ENCODE assay signal across 37 cellular contexts in genomic region chr15:40988157-40988556, GRCh38. TPM values are rescaled to one million over a fixed set of nuclear protein-coding genes. Genes with fewer than 3 reads are reported as not detected.
DNase-seq lines count a peak whose midpoint lies in the region; ATAC-seq, FAIRE-seq and TF ChIP-seq lines count a peak whose summit lies in the region.
"Had no signal": no experiment of that assay in that cellular context is flagged by ENCODE, and none has a peak within 500 bp of the region (broad histone marks: within the 10 kb centered on the region; RNA-seq: fewer than 3 reads in every experiment).

No MANE protein-coding gene starts in this region.

- no peak for DNase-seq in HepG2 (ENCODE audit: low spot score)
- DNase-seq in right lobe of liver = no peak
- no peak for DNase-seq in A549 (ENCODE audit: low read depth in 1 of 2, low spot score in 1 of 2)
- no peak for DNase-seq in IMR-90
- DNase-seq in K562 (ENCODE audit: extremely low read depth in 1 of 4, low spot score in 3 of 4) = no peak
- no peak for DNase-seq in nucleus accumbens (lab: John Stamatoyannopoulos, UW)
- no peak for DNase-seq in H7
- DNase-seq: 8988T; ACHN; AML-193; BE2C; C1 segment of cervical spinal cord; Caco-2; Calu3; CD4-positive, alpha-beta memory T cell; CD4-positive, alpha-beta T cell; CD4-positive, CD25-positive, alpha-beta regulatory T cell; CD8-positive, alpha-beta memory T cell; CD8-positive, alpha-beta T cell; COR-L47; DMS 273 treated with DMSO at 0.1 percent for 48 hours; DMS153; DMS53; DMS79; DMS79 treated with DMSO at 0.1 percent for 48 hours; DND-41; EL had no signal

- H3K27me3 ChIP-seq in HepG2 (ENCODE audit: control insufficient read depth in 1 of 2, insufficient read depth in 2 of 2, low read length in 2 of 2) (no peaks in the 10 kb centered on the region), right lobe of liver (no peaks in the 10 kb centered on the region), IMR-90 (ENCODE audit: control insufficient read depth, insufficient read depth, low read length) (no peaks in the 10 kb centered on the region), K562 (ENCODE audit: control insufficient read depth in 2 of 2, insufficient read depth in 2 of 2, low read length in 2 of 2) (no peaks in the 10 kb centered on the region), H7 (ENCODE audit: control insufficient read depth, insufficient read depth, low read length) (no peaks in the 10 kb centered on the region)
- H3K27me3 ChIP-seq: BE2C; BLaER1; BLaER1 treated with 17β-estradiol and CSF1 and Interleukin-3, amounts not matched to agents 10 nM and 100 nM had no signal

- peak overlapping the region; percentile 53; the same call in 1 of the 2 replicates for H3K4ac ChIP-seq in IMR-90 (ENCODE audit: low read depth, low read length)

- H4K91ac ChIP-seq in IMR-90 (ENCODE audit: insufficient read depth, low read depth, low read length) = no peak overlapping the region; the same call in 1 of the 2 replicates

- no peak overlapping the region for H4K5ac ChIP-seq in IMR-90 (ENCODE audit: low read depth, low read length)

- H2AK9ac ChIP-seq in IMR-90 (replicated peaks; ENCODE audit: low read depth, low read length, poor library complexity) = no peak overlapping the region

- H2AFZ ChIP-seq in HepG2 (ENCODE audit: low read length) (no peak overlapping the region), IMR-90 (replicated peaks; ENCODE audit: low read length, poor library complexity) (no peak overlapping the region), K562 (ENCODE audit: low read depth, low read length) (no peak overlapping the region)

- H3K9me3 ChIP-seq in HepG2 (ENCODE audit: low read length) = no peaks in the 10 kb centered on the region
- no peaks in the 10 kb centered on the region for H3K9me3 ChIP-seq in right lobe of liver
- no peaks in the 10 kb centered on the region for H3K9me3 ChIP-seq in A549
- no peaks in the 10 kb centered on the region for H3K9me3 ChIP-seq in IMR-90 (ENCODE audit: control insufficient read depth, insufficient read depth, low read length)
- no peaks in the 10 kb centered on the region for H3K9me3 ChIP-seq in K562 (replicated peaks; ENCODE audit: control insufficient read depth, insufficient read depth, low read depth, low read length)
- H3K9me3 ChIP-seq: BE2C; BLaER1; BLaER1 treated with 17β-estradiol and CSF1 and Interleukin-3, amounts not matched to agents 10 nM and 100 nM; Caco-2 had no signal

- H2BK5ac ChIP-seq in IMR-90 (ENCODE audit: low read depth, low read length, poor library complexity, severe bottlenecking) = peak overlapping the region; percentile 21

- no peak for TF ChIP-seq CTCF in HepG2 (CRISPR knock-in tag; IDR thresholded peaks at IDR 0.05)
- TF ChIP-seq CTCF in right lobe of liver (IDR thresholded peaks at IDR 0.05) = no peak
- TF ChIP-seq CTCF in A549 (IDR thresholded peaks at IDR 0.05) = no peak
- TF ChIP-seq CTCF in IMR-90 (conservative IDR thresholded peaks at IDR 0.05; ENCODE audit: low read depth, low read length) = no peak
- TF ChIP-seq CTCF in K562 (IDR thresholded peaks at IDR 0.05 in 2 of 3, conservative IDR thresholded peaks at IDR 0.05 in 1 of 3; ENCODE audit: insufficient read depth in 2 of 3, low read depth in 1 of 3, low read length in 3 of 3) = no peak

- FAIRE-seq in HepG2 (lab: Jason Lieb, UNC) (no peak), A549 (lab: Jason Lieb, UNC) (no peak), K562 (lab: Jason Lieb, UNC) (no peak)
- FAIRE-seq: A204.1, D721Med had no signal

- in situ Hi-C loops in HepG2 (cut with HindIII; ENCODE audit: extremely low pct_ligation_motif_present, low pct_unique_long_range_greater_than_20kb) = no loop called here
- in situ Hi-C loops in IMR-90 (cut with MboI; ENCODE audit: low sequenced_read_pairs) = no loop called here
- in situ Hi-C loops in K562 (cut with MboI) = no loop called here

- intact Hi-C loops in HepG2 (cut with micrococcal nuclease; ENCODE audit: unreplicated experiment) = no loop called here
- intact Hi-C loops in right lobe of liver (cut with DNase I) = no loop called here
- intact Hi-C loops in IMR-90 (cut with micrococcal nuclease) = no loop called here
- intact Hi-C loops in K562 (cut with micrococcal nuclease) = no loop called here

- H2BK120ac ChIP-seq in IMR-90 (ENCODE audit: low read depth, low read length) = peak overlapping the region; percentile 44; the same call in 1 of the 2 replicates

- no peak for TF ChIP-seq RAD21 in HepG2 (CRISPR knock-in tag; IDR thresholded peaks at IDR 0.05)
- no peak for TF ChIP-seq RAD21 in A549 (conservative IDR thresholded peaks at IDR 0.05 in 1 of 2, IDR thresholded peaks at IDR 0.05 in 1 of 2)
- TF ChIP-seq RAD21 in IMR-90 (IDR thresholded peaks at IDR 0.05; ENCODE audit: low read length) = no peak
- no peak for TF ChIP-seq RAD21 in K562 (CRISPR knock-in tag; conservative IDR thresholded peaks at IDR 0.05 in 1 of 2, IDR thresholded peaks at IDR 0.05 in 1 of 2)

- H3K9ac ChIP-seq in HepG2 (ENCODE audit: insufficient read depth, low read depth, low read length) (no peak overlapping the region), IMR-90 (ENCODE audit: low read depth, low read length) (no peak overlapping the region), K562 (ENCODE audit: insufficient read depth in 1 of 2, low read depth in 2 of 2, low read length in 2 of 2) (no peak overlapping the region)
- H3K9ac ChIP-seq: BLaER1; BLaER1 treated with 17β-estradiol and CSF1 and Interleukin-3, amounts not matched to agents 10 nM and 100 nM had no signal

- no peaks in the 10 kb centered on the region for H3K79me2 ChIP-seq in HepG2 (ENCODE audit: insufficient read depth, low read length)
- no peaks in the 10 kb centered on the region for H3K79me2 ChIP-seq in K562 (ENCODE audit: control insufficient read depth, insufficient read depth, low read length)

- peaks cover 33 to 74% of the 10 kb centered on the region in 2 experiments; a peak in 3 of 4 replicates for H3K79me1 ChIP-seq in IMR-90 (ENCODE audit: low read depth in 1 of 2, low read length in 2 of 2)

- no peak overlapping the region for H3K56ac ChIP-seq in IMR-90 (ENCODE audit: extremely low read depth, insufficient read depth, low read length)

- POLR2A ChIA-PET in HepG2 (lab: Yijun Ruan, JAX) = no interaction called here
- POLR2A ChIA-PET in A549 (lab: Yijun Ruan, JAX) = no interaction called here
- POLR2A ChIA-PET in IMR-90 (lab: Charles Lee; ENCODE audit: unreplicated experiment) = no interaction called here
- POLR2A ChIA-PET in K562 (lab: Yijun Ruan, JAX) = no interaction called here

- dilution Hi-C loops in IMR-90 (cut with HindIII; ENCODE audit: low sequenced_read_pairs, unreplicated experiment) = no loop called here

- TF ChIP-seq POLR2A in HepG2 (IDR thresholded peaks at IDR 0.05; ENCODE audit: insufficient read depth in 1 of 2, low read depth in 2 of 2, low read length in 2 of 2) (no peak), right lobe of liver (IDR thresholded peaks at IDR 0.05) (no peak), A549 (IDR thresholded peaks at IDR 0.05; ENCODE audit: low read length) (no peak), IMR-90 (IDR thresholded peaks at IDR 0.05; ENCODE audit: low read depth, low read length) (no peak), K562 (conservative IDR thresholded peaks at IDR 0.05) (no peak)

- peaks cover 11% of the 10 kb centered on the region for H3K9me1 ChIP-seq in IMR-90 (ENCODE audit: insufficient read depth, low read length)
- no peaks in the 10 kb centered on the region for H3K9me1 ChIP-seq in K562 (ENCODE audit: control insufficient read depth, insufficient read depth, low read length)

- TF ChIP-seq EP300 in HepG2 (IDR thresholded peaks at IDR 0.05; ENCODE audit: low read depth in 2 of 2, low read length in 2 of 2) (no peak), HepG2 (CRISPR knock-in tag; IDR thresholded peaks at IDR 0.05; ENCODE audit: borderline replicate concordance) (no peak), A549 (IDR thresholded peaks at IDR 0.05) (no peak), K562 (IDR thresholded peaks at IDR 0.05; ENCODE audit: low read length) (no peak)

- no TSS peak for BruUV-seq in HepG2 (replicated peaks; lab: Mats Ljungman, UMichigan)
- no TSS peak for BruUV-seq in IMR-90 (replicated peaks; lab: Mats Ljungman, UMichigan)
- no TSS peak for BruUV-seq in K562 (replicated peaks; lab: Mats Ljungman, UMichigan)

- H3K23ac ChIP-seq in IMR-90 (ENCODE audit: low read depth, low read length) = no peak overlapping the region

- H3K18ac ChIP-seq in IMR-90 (ENCODE audit: low read depth, low read length) = no peak overlapping the region

- peak overlapping the region; percentile 53; the same call in 1 of the 3 replicates for H2BK15ac ChIP-seq in IMR-90 (ENCODE audit: low read depth, low read length)

- no peaks in the 10 kb centered on the region for H4K20me1 ChIP-seq in HepG2 (ENCODE audit: insufficient read depth, low read length)
- no peaks in the 10 kb centered on the region; the same call in 1 of the 2 replicates for H4K20me1 ChIP-seq in IMR-90 (ENCODE audit: insufficient read depth, low read length)
- no peaks in the 10 kb centered on the region; the same call in 1 of the 2 replicates for H4K20me1 ChIP-seq in K562 (replicated peaks; ENCODE audit: control insufficient read depth, insufficient read depth, low read length)
- H4K20me1 ChIP-seq: BLaER1 had no signal

- H3K4me1 ChIP-seq in HepG2 (ENCODE audit: insufficient read depth, low read length) (no peaks in the 10 kb centered on the region), right lobe of liver (no peaks in the 10 kb centered on the region), A549 (no peaks in the 10 kb centered on the region), IMR-90 (ENCODE audit: control insufficient read depth, insufficient read depth, low read length) (peaks cover 35% of the 10 kb centered on the region), K562 (replicated peaks in 1 of 2; ENCODE audit: control insufficient read depth in 2 of 2, insufficient read depth in 2 of 2, low read length in 2 of 2) (no peaks in the 10 kb centered on the region)
- H3K4me1 ChIP-seq: BE2C, BLaER1, Caco-2 had no signal

- H3K4me3 ChIP-seq in HepG2 (replicated peaks in 1 of 3; ENCODE audit: insufficient read depth in 1 of 3, low read depth in 2 of 3, low read length in 3 of 3) = no peak overlapping the region
- no peak overlapping the region for H3K4me3 ChIP-seq in right lobe of liver
- H3K4me3 ChIP-seq in A549 = no peak overlapping the region
- H3K4me3 ChIP-seq in IMR-90 (ENCODE audit: insufficient read depth, low read depth, low read length) = no peak overlapping the region
- H3K4me3 ChIP-seq in K562 = no peak overlapping the region
- H3K4me3 ChIP-seq in H7 (ENCODE audit: insufficient read depth, low read depth, low read length) = no peak overlapping the region
- H3K4me3 ChIP-seq: BLaER1; BLaER1 treated with 17β-estradiol and CSF1 and Interleukin-3, amounts not matched to agents 10 nM and 100 nM had no signal

- peaks cover 30 to 61% of the 10 kb centered on the region in 2 experiments for H3K36me3 ChIP-seq in HepG2 (replicated peaks in 1 of 2; ENCODE audit: control insufficient read depth in 1 of 2, insufficient read depth in 2 of 2, low read length in 2 of 2)
- H3K36me3 ChIP-seq in right lobe of liver = peaks cover 10 to 46% (median 33%) of the 10 kb centered on the region in 4 donors
- peaks cover 27% of the 10 kb centered on the region for H3K36me3 ChIP-seq in IMR-90 (ENCODE audit: control insufficient read depth, insufficient read depth, low read length)
- peaks cover 86% of the 10 kb centered on the region for H3K36me3 ChIP-seq in K562 (ENCODE audit: control insufficient read depth, insufficient read depth, low read length)
- peaks cover 26% of the 10 kb centered on the region for H3K36me3 ChIP-seq in H7 (replicated peaks; ENCODE audit: control insufficient read depth, insufficient read depth, low read length)

- WGBS in HepG2 (ENCODE audit: low lambda C conversion rate) = 97% methylated on average over 4 of the region's 4 CpGs
- 98% methylated on average over 3 of the region's 4 CpGs for WGBS in right lobe of liver (ENCODE audit: insufficient coverage, low coverage, low lambda C conversion rate, missing lambda C conversion rate)
- WGBS in A549 (ENCODE audit: missing lambda C conversion rate) = 89% methylated on average over 4 of the region's 4 CpGs
- WGBS in IMR-90 (ENCODE audit: extremely low coverage in 2 of 2, insufficient read length in 1 of 2), 2 experiments = no CpG with 5 or more reads among the region's 4 CpGs
- WGBS in K562 (ENCODE audit: insufficient coverage, low coverage, missing lambda C conversion rate) = 88% methylated on average over 4 of the region's 4 CpGs

- 0 out of 2 replicates have a peak overlapping the region, but pooled peaks have one; percentile 50 for H2BK20ac ChIP-seq in IMR-90 (ENCODE audit: low read depth, low read length)

- H3K4me2 ChIP-seq in HepG2 (ENCODE audit: low read depth, low read length) (no peak overlapping the region), A549 (no peak overlapping the region), IMR-90 (ENCODE audit: low read depth, low read length) (no peak overlapping the region), K562 (ENCODE audit: insufficient read depth, low read length) (no peak overlapping the region)
- H3K4me2 ChIP-seq: BLaER1; BLaER1 treated with 17β-estradiol and CSF1 and Interleukin-3, amounts not matched to agents 10 nM and 100 nM had no signal

- no peak overlapping the region for H3K27ac ChIP-seq in HepG2 (ENCODE audit: extremely low read length, insufficient read depth, low read length)
- no peak overlapping the region for H3K27ac ChIP-seq in right lobe of liver
- no peak overlapping the region for H3K27ac ChIP-seq in A549
- H3K27ac ChIP-seq in IMR-90 (ENCODE audit: insufficient read depth, low read length) = no peak overlapping the region
- no peak overlapping the region for H3K27ac ChIP-seq in K562 (ENCODE audit: extremely low read depth, low read depth, low read length)
- H3K27ac ChIP-seq: 22Rv1; BLaER1; BLaER1 treated with 17β-estradiol and CSF1 and Interleukin-3, amounts not matched to agents 10 nM and 100 nM; C4-2B had no signal

- ATAC-seq in HepG2 = no peak
- no peak for ATAC-seq in right lobe of liver
- no peak for ATAC-seq in A549
- ATAC-seq in IMR-90 (ENCODE audit: low read depth) = no peak
- no peak for ATAC-seq in K562
- ATAC-seq in HG02938 (IDR thresholded peaks at IDR 0.05; ENCODE audit: unreplicated experiment) = no peak
- ATAC-seq: CD8-positive, alpha-beta T cell had no signal

- no peak overlapping the region for H3K14ac ChIP-seq in IMR-90 (replicated peaks; ENCODE audit: low read depth, low read length)

- H2AK5ac ChIP-seq in IMR-90 (ENCODE audit: low read depth, low read length) = peak overlapping the region; percentile 75; the same call in 1 of the 2 replicates

- peak overlapping the region in 1 of 2 experiments; percentile 25; a peak in 1 of 4 replicates for H4K8ac ChIP-seq in IMR-90 (ENCODE audit: low read depth in 2 of 2, low read length in 2 of 2)

- CTCF ChIA-PET in HepG2 (lab: Yijun Ruan, JAX; ENCODE audit: low intra/inter-chr PET ratio, low total read pairs) = no interaction called here
- CTCF ChIA-PET in A549 (lab: Yijun Ruan, JAX) = interaction anchor here (1.7 kb wide), 1 partner anchor 84 kb away, joined by 5 read pairs; no protein-coding TSS in a partner anchor
- CTCF ChIA-PET in IMR-90 (lab: Yijun Ruan, JAX) = no interaction called here
- CTCF ChIA-PET in K562 (lab: Yijun Ruan, JAX; ENCODE audit: low intra/inter-chr PET ratio) = no interaction called here

RNA-seq across cellular contexts. Expression of gene CHAC1, which starts 34.9 kb away (rescaled TPM):
- total RNA-seq in HepG2 (2016; rRNA removed; fragmentation: Illumina TruSeq; extraction: Trizol) (not detected in 2 replicates), right lobe of liver (10 to 100 TPM in 2 of 6 experiments, 1 to 10 TPM in 1, under 1 TPM in 3; 0.22 to 11.6 (median 0.97) TPM), IMR-90 (2012; rRNA removed) (41.9 and 51.3 TPM in 2 replicates), K562 (2014; rRNA removed) (33.2 and 36.8 TPM in 2 replicates), K562 (2014; rRNA removed; fragmentation: Illumina TruSeq; extraction: Trizol) (6.3 and 7.5 TPM in 2 replicates), K562 (2015; rRNA removed; fragmentation: Illumina TruSeq; extraction: Trizol) (0.19 and 0.47 TPM in 2 replicates), K562 (2021) (29.6 and 33.3 TPM in 2 replicates)
- total RNA-seq in HepG2 (2016; cell fraction: cytosol; rRNA removed; fragmentation: Illumina TruSeq; extraction: Trizol; ENCODE audit: low read depth) = not detected in 2 replicates
- not detected in 2 replicates for total RNA-seq in HepG2 (2016; cell fraction: insoluble cytoplasmic fraction; rRNA removed; fragmentation: Illumina TruSeq; extraction: Trizol)
- total RNA-seq in HepG2 (2016; cell fraction: membrane; rRNA removed; fragmentation: Illumina TruSeq; extraction: Trizol) = 0.15 TPM in 1 of 2 replicates, not detected in the other
- total RNA-seq in HepG2 (2016; cell fraction: nucleus; rRNA removed; fragmentation: Illumina TruSeq; extraction: Trizol) = not detected in 2 replicates
- polyA plus RNA-seq in HepG2 (2011; rRNA removed) (0.44 and 0.46 TPM in 2 replicates), A549 (2011; rRNA removed) (22.2 and 25.3 TPM in 2 replicates), A549 (2017; fragmentation: RNase III; extraction: RNeasy Plus Mini Kit Qiagen cat#74134 plus additional on column Dnase treatment) (3.8 to 4.9 TPM (median 4.5 TPM) in 3 replicates), IMR-90 (2012; rRNA removed) (72.5 and 77.8 TPM in 2 replicates), K562 (2011; rRNA removed) (7.1 and 16.0 TPM in 2 replicates), K562 (2014; fragmentation: Illumina TruSeq; extraction: Trizol) (15.1 and 32.3 TPM in 2 replicates), K562 (2014; fragmentation: Nextera tagmentation; extraction: Ambion mirVana) (1 to 10 TPM; 2.5 to 4.4 TPM), K562 (2014; rRNA removed) (33.6 and 39.0 TPM in 2 replicates)
- 0.41 and 0.63 TPM in 2 replicates for polyA plus RNA-seq in HepG2 (2011; cell fraction: cytosol; rRNA removed)
- polyA plus RNA-seq in HepG2 (2011; cell fraction: nucleus; rRNA removed) = 0.21 and 0.48 TPM in 2 replicates
- polyA plus RNA-seq in HepG2 (2012) = 0.39 TPM in 1 of 2 replicates, not detected in the other
- polyA plus RNA-seq in HepG2 (2016; cell fraction: cytosol; fragmentation: Illumina TruSeq; extraction: Trizol; ENCODE audit: low read depth) = not detected in 2 replicates
- not detected in 2 replicates for polyA plus RNA-seq in HepG2 (2016; cell fraction: insoluble cytoplasmic fraction; fragmentation: Illumina TruSeq; extraction: Trizol; ENCODE audit: low read depth)
- polyA plus RNA-seq in HepG2 (2016; cell fraction: membrane; fragmentation: Illumina TruSeq; extraction: Trizol; ENCODE audit: low read depth) = not detected in 2 replicates
- polyA plus RNA-seq in HepG2 (2016; cell fraction: nucleus; fragmentation: Illumina TruSeq; extraction: Trizol; ENCODE audit: insufficient read depth, low read depth) = not detected in 2 replicates
- 0.58 and 21.7 TPM in 2 replicates for polyA minus RNA-seq in HepG2 (2011; rRNA and poly(A)+ RNA removed; ENCODE audit: low replicate concordance)
- 1.1 and 2.0 TPM in 2 replicates for polyA minus RNA-seq in HepG2 (2011; cell fraction: cytosol; rRNA and poly(A)+ RNA removed)
- polyA minus RNA-seq in HepG2 (2011; cell fraction: nucleus; rRNA and poly(A)+ RNA removed) = 0.39 and 0.62 TPM in 2 replicates
- 9.5 and 11.1 TPM in 2 replicates for polyA plus RNA-seq in A549 (2012; cell fraction: cytosol; rRNA removed)
- polyA plus RNA-seq in A549 (2012; cell fraction: nucleus; rRNA removed) = 6.3 and 13.2 TPM in 2 replicates
- 27.8 and 36.4 TPM in 2 replicates for polyA minus RNA-seq in A549 (2011; rRNA and poly(A)+ RNA removed)
- 40.3 and 108 TPM in 2 replicates for polyA plus RNA-seq in IMR-90 (2012; cell fraction: cytosol; rRNA removed)
- polyA plus RNA-seq in IMR-90 (2012; cell fraction: nucleus; rRNA removed; ENCODE audit: low replicate concordance) = 31.6 and 74.8 TPM in 2 replicates
- 6.0 and 19.1 TPM in 2 replicates for total RNA-seq in K562 (2011; cell fraction: chromatin; rRNA removed; ENCODE audit: low replicate concordance)
- 22.9 and 29.7 TPM in 2 replicates for total RNA-seq in K562 (2011; cell fraction: nucleolus; rRNA removed)
- 12.4 and 15.8 TPM in 2 replicates for total RNA-seq in K562 (2011; cell fraction: nucleoplasm; rRNA removed)
- 20.6 and 22.9 TPM in 2 replicates for polyA plus RNA-seq in K562 (2011; cell fraction: cytosol; rRNA removed)
- 10.7 and 11.2 TPM in 2 replicates for polyA plus RNA-seq in K562 (2011; cell fraction: nucleus; rRNA removed)
- polyA plus RNA-seq in K562 (2012) = 2.9 and 41.9 TPM in 2 replicates
- 3.5 and 5.5 TPM in 2 replicates for polyA minus RNA-seq in K562 (2011; rRNA and poly(A)+ RNA removed)
- polyA minus RNA-seq in K562 (2011; cell fraction: cytosol; rRNA and poly(A)+ RNA removed) = 4.1 and 13.5 TPM in 2 replicates
- polyA minus RNA-seq in K562 (2011; cell fraction: nucleus; rRNA and poly(A)+ RNA removed) = 5.0 and 7.7 TPM in 2 replicates
- 30.1 and 39.7 TPM in 2 replicates for total RNA-seq in H7 (2014; rRNA removed; shearing (Covaris generic))
- polyA plus RNA-seq: CD14-positive monocyte; CD8-positive, alpha-beta memory T cell had no signal

RNA-seq across cellular contexts. Expression of gene DLL4, which starts 59.0 kb away (rescaled TPM):
- 0.13 and 0.20 TPM in 2 replicates for total RNA-seq in HepG2 (2016; rRNA removed; fragmentation: Illumina TruSeq; extraction: Trizol)
- 0.09 and 0.10 TPM in 2 replicates for total RNA-seq in HepG2 (2016; cell fraction: cytosol; rRNA removed; fragmentation: Illumina TruSeq; extraction: Trizol; ENCODE audit: low read depth)
- total RNA-seq in HepG2 (2016; cell fraction: insoluble cytoplasmic fraction; rRNA removed; fragmentation: Illumina TruSeq; extraction: Trizol) = 0.07 and 0.19 TPM in 2 replicates
- 0.03 and 0.15 TPM in 2 replicates for total RNA-seq in HepG2 (2016; cell fraction: membrane; rRNA removed; fragmentation: Illumina TruSeq; extraction: Trizol)
- total RNA-seq in HepG2 (2016; cell fraction: nucleus; rRNA removed; fragmentation: Illumina TruSeq; extraction: Trizol) = 0.19 TPM in 1 of 2 replicates, not detected in the other
- polyA plus RNA-seq in HepG2 (2011; rRNA removed) = 0.25 and 0.27 TPM in 2 replicates
- polyA plus RNA-seq in HepG2 (2011; cell fraction: cytosol; rRNA removed) = 0.13 and 0.24 TPM in 2 replicates
- polyA plus RNA-seq in HepG2 (2011; cell fraction: nucleus; rRNA removed) = 0.50 and 0.61 TPM in 2 replicates
- 0.13 and 0.43 TPM in 2 replicates for polyA plus RNA-seq in HepG2 (2012)
- polyA plus RNA-seq in HepG2 (2016; cell fraction: cytosol; fragmentation: Illumina TruSeq; extraction: Trizol; ENCODE audit: low read depth) = 0.07 TPM in 1 of 2 replicates, not detected in the other
- polyA plus RNA-seq in HepG2 (2016; cell fraction: insoluble cytoplasmic fraction; fragmentation: Illumina TruSeq; extraction: Trizol; ENCODE audit: low read depth) = 0.13 and 0.19 TPM in 2 replicates
- 0.06 and 0.08 TPM in 2 replicates for polyA plus RNA-seq in HepG2 (2016; cell fraction: membrane; fragmentation: Illumina TruSeq; extraction: Trizol; ENCODE audit: low read depth)
- 0.34 and 0.39 TPM in 2 replicates for polyA plus RNA-seq in HepG2 (2016; cell fraction: nucleus; fragmentation: Illumina TruSeq; extraction: Trizol; ENCODE audit: insufficient read depth, low read depth)
- 0.98 and 7.6 TPM in 2 replicates for polyA minus RNA-seq in HepG2 (2011; rRNA and poly(A)+ RNA removed; ENCODE audit: low replicate concordance)
- 0.35 and 0.59 TPM in 2 replicates for polyA minus RNA-seq in HepG2 (2011; cell fraction: cytosol; rRNA and poly(A)+ RNA removed)
- 0.12 and 0.26 TPM in 2 replicates for polyA minus RNA-seq in HepG2 (2011; cell fraction: nucleus; rRNA and poly(A)+ RNA removed)
- total RNA-seq in right lobe of liver = 1 to 10 TPM; 2.9 to 8.7 (median 4.2) TPM
- 0.09 and 0.16 TPM in 2 replicates for polyA plus RNA-seq in A549 (2011; rRNA removed)
- polyA plus RNA-seq in A549 (2012; cell fraction: cytosol; rRNA removed) = 0.16 and 0.21 TPM in 2 replicates
- 0.54 and 0.61 TPM in 2 replicates for polyA plus RNA-seq in A549 (2012; cell fraction: nucleus; rRNA removed)
- polyA plus RNA-seq in A549 (2017; fragmentation: RNase III; extraction: RNeasy Plus Mini Kit Qiagen cat#74134 plus additional on column Dnase treatment) = 0.09 to 0.28 TPM (median 0.13 TPM) in 3 replicates
- 0.21 and 0.24 TPM in 2 replicates for polyA minus RNA-seq in A549 (2011; rRNA and poly(A)+ RNA removed)
- total RNA-seq in IMR-90 (2012; rRNA removed) = 1.7 and 1.8 TPM in 2 replicates
- polyA plus RNA-seq in IMR-90 (2012; rRNA removed) = 3.4 and 3.6 TPM in 2 replicates
- 2.3 and 2.9 TPM in 2 replicates for polyA plus RNA-seq in IMR-90 (2012; cell fraction: cytosol; rRNA removed)
- 2.4 and 5.1 TPM in 2 replicates for polyA plus RNA-seq in IMR-90 (2012; cell fraction: nucleus; rRNA removed; ENCODE audit: low replicate concordance)
- total RNA-seq in K562 (2011; cell fraction: chromatin; rRNA removed; ENCODE audit: low replicate concordance) = 3.0 and 5.4 TPM in 2 replicates
- 5.5 and 6.0 TPM in 2 replicates for total RNA-seq in K562 (2011; cell fraction: nucleolus; rRNA removed)
- 2.8 and 3.7 TPM in 2 replicates for total RNA-seq in K562 (2011; cell fraction: nucleoplasm; rRNA removed)
- total RNA-seq in K562 (2014; rRNA removed) = 0.59 and 0.78 TPM in 2 replicates
- 0.26 and 0.40 TPM in 2 replicates for total RNA-seq in K562 (2014; rRNA removed; fragmentation: Illumina TruSeq; extraction: Trizol)
- 0.43 and 0.60 TPM in 2 replicates for total RNA-seq in K562 (2015; rRNA removed; fragmentation: Illumina TruSeq; extraction: Trizol)
- total RNA-seq in K562 (2021) = 1.1 and 1.3 TPM in 2 replicates
- polyA plus RNA-seq in K562 (2011; rRNA removed) = 0.40 and 0.77 TPM in 2 replicates
- polyA plus RNA-seq in K562 (2011; cell fraction: cytosol; rRNA removed) = 0.46 and 0.75 TPM in 2 replicates
- 2.3 and 2.4 TPM in 2 replicates for polyA plus RNA-seq in K562 (2011; cell fraction: nucleus; rRNA removed)
- polyA plus RNA-seq in K562 (2012) = 0.30 and 0.60 TPM in 2 replicates
- polyA plus RNA-seq in K562 (2014; fragmentation: Illumina TruSeq; extraction: Trizol) = 0.42 and 0.62 TPM in 2 replicates
- under 1 TPM in 1 of 2 experiments, not detected in 1; 0.04 TPM for polyA plus RNA-seq in K562 (2014; fragmentation: Nextera tagmentation; extraction: Ambion mirVana)
- polyA plus RNA-seq in K562 (2014; rRNA removed) = 0.30 and 0.89 TPM in 2 replicates
- 0.53 and 0.54 TPM in 2 replicates for polyA minus RNA-seq in K562 (2011; rRNA and poly(A)+ RNA removed)
- 0.57 and 0.64 TPM in 2 replicates for polyA minus RNA-seq in K562 (2011; cell fraction: cytosol; rRNA and poly(A)+ RNA removed)
- polyA minus RNA-seq in K562 (2011; cell fraction: nucleus; rRNA and poly(A)+ RNA removed) = 2.0 and 3.0 TPM in 2 replicates
- total RNA-seq in H7 (2014; rRNA removed; shearing (Covaris generic)) = 0.26 TPM in 1 of 2 replicates, not detected in the other
- total RNA-seq: A172; Calu3; CD4-positive, alpha-beta memory T cell; CD4-positive, CD25-positive, alpha-beta regulatory T cell; CD8-positive, alpha-beta memory T cell; Daoy had no signal
- polyA plus RNA-seq: CD14-positive monocyte; CD4-positive, alpha-beta memory T cell; CD4-positive, CD25-positive, alpha-beta regulatory T cell; CD8-positive, alpha-beta memory T cell had no signal

Comparison
In these comparisons a context has a peak if more than half of its experiments do, and no peak if none do; other contexts are left out.
1. Of the 241 proteins assayed by ChIP-seq in both HepG2 and K562: peak only in HepG2: MAFF and MAFK; only in K562: none; in both: none; in neither: 239.